ENCODE assay signal across 25 cellular contexts in the genomic region with DNA sequence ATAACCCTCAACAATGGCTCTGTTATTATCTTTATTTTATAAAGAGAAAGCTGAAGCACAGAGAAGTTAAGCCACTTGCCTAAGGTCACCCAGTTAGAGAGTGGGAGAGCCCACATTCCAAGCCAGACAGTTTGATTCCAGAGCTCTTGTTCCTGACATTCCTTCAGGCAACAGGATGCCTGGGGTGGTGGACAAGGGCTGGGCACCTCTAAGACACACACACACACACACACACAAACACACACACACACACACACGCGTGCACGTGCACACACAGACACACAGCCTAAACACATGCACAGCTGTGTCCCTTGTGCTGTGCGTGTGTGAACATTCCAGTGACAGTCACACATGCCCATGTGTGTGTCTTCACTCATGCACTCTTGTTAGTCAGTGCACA. TPM values are rescaled to one million over a fixed set of nuclear protein-coding genes. Genes with fewer than 3 reads are reported as not detected.
"Had no signal": no experiment of that assay in that cellular context is flagged by ENCODE, and none has a peak within 500 bp of the region (broad histone marks: within the 10 kb centered on the region; RNA-seq: fewer than 3 reads in every experiment).

No MANE protein-coding gene starts in this region.

- FAIRE-seq: small intestine, TTC549 had no signal

- H3K4me1 ChIP-seq: breast epithelium, parathyroid adenoma, right lobe of liver had no signal

- H3K79me2 ChIP-seq: parathyroid adenoma had no signal

- ATAC-seq: activated T-helper 17 cell treated with anti-CD3 and anti-CD28 coated beads, Interleukin-2, amount 50 U/mL, for 72 hours; natural killer cell treated with Interleukin-12 subunit alpha and Interleukin-12 subunit beta and Interleukin-15 and Interleukin-18, amount 100 ng/mL, for 72 hours; right lobe of liver; SK-N-SH treated with all-trans-retinoic acid at 6 μM for 48 hours had no signal

- H3K36me3 ChIP-seq: breast epithelium, heart right ventricle, left ventricle myocardium inferior, right lobe of liver, thoracic aorta, upper lobe of left lung, WERI-Rb-1 had no signal

- H3K9ac ChIP-seq: parathyroid adenoma had no signal

- H3K27ac ChIP-seq: breast epithelium, coronary artery, heart right ventricle, left ventricle myocardium inferior, parathyroid adenoma, right lobe of liver, thoracic aorta, upper lobe of left lung, WERI-Rb-1 had no signal

- H3K4me3 ChIP-seq: breast epithelium, coronary artery, heart right ventricle, left ventricle myocardium inferior, right lobe of liver, thoracic aorta, upper lobe of left lung had no signal

- H3K9me3 ChIP-seq: breast epithelium, heart right ventricle, left ventricle myocardium inferior, right lobe of liver, thoracic aorta, upper lobe of left lung had no signal

- H2AFZ ChIP-seq: parathyroid adenoma had no signal

- DNase-seq: activated naive CD4-positive, alpha-beta T cell; activated naive CD8-positive, alpha-beta T cell treated with anti-CD3 and anti-CD28 coated beads for 36 hours; activated T-cell treated with anti-CD3 and anti-CD28 coated beads, Interleukin-2, amount 50 U/mL, for 24 hours; cerebellar nuclear complex; erythroblast; heart right ventricle; immature natural killer cell; left ventricle myocardium inferior; right lobe of liver; small intestine; stimulated activated CD4-positive, alpha-beta T cell treated with anti-CD3 and anti-CD28 coated beads, Interleukin-2, amount 100 ng/mL, for 48 hours; stimulated activated naive CD4-positive, alpha-beta T cell; upper lobe of left lung; WERI-Rb-1 had no signal

RNA-seq across cellular contexts. Expression of gene CELF4, which starts 26.4 kb away (rescaled TPM):
- total RNA-seq: activated naive CD8-positive, alpha-beta T cell treated with anti-CD3 and anti-CD28 coated beads for 36 hours; activated T-helper 17 cell treated with anti-CD3 and anti-CD28 coated beads, Interleukin-2, amount 50 U/mL, for 72 hours; lung microvascular endothelial cell; natural killer cell treated with Interleukin-12 subunit alpha and Interleukin-12 subunit beta and Interleukin-15 and Interleukin-18, amount 100 ng/mL, for 72 hours; T-helper 2 cell treated with Interferon-gamma antibody and Interleukin-4, amounts not matched to agents 100 ng/mL and 5 ng/mL, for 36 hours; thoracic aorta had no signal
- polyA plus RNA-seq: fibroblast of lung had no signal
